In genomic region chr3:119589087-119589773, GRCh38 we compare ENCODE assay signal across 2 cellular contexts.
TF ChIP-seq lines count a peak whose summit lies in the region.

No MANE protein-coding gene starts in this region.

TF ChIP-seq in GM23338, 12 proteins besides CTCF, POLR2A, EP300 and RAD21:
- no peak for TF ChIP-seq ETS1 (IDR thresholded peaks at IDR 0.05)
- no peak for TF ChIP-seq CREB1 (CRISPR knock-in tag; IDR thresholded peaks at IDR 0.05; ENCODE audit: low read depth)
- no peak for TF ChIP-seq NANOG (IDR thresholded peaks at IDR 0.05; ENCODE audit: borderline replicate concordance)
- TF ChIP-seq EZH2 (IDR thresholded peaks at IDR 0.05; ENCODE audit: low read depth, unreplicated experiment), result no peak
- no peak for TF ChIP-seq STAT1 (IDR thresholded peaks at IDR 0.05; ENCODE audit: unreplicated experiment)
- TF ChIP-seq JUNB (IDR thresholded peaks at IDR 0.05; ENCODE audit: unreplicated experiment), result no peak
- no peak for TF ChIP-seq EZH2phosphoT487 (IDR thresholded peaks at IDR 0.05; ENCODE audit: unreplicated experiment)
- no peak for TF ChIP-seq REST (IDR thresholded peaks at IDR 0.05; ENCODE audit: unreplicated experiment)

TF ChIP-seq in GM12878, 131 proteins besides CTCF, POLR2A, EP300 and RAD21:
- TF ChIP-seq EED (IDR thresholded peaks at IDR 0.05; ENCODE audit: low read depth) (0 out of 2 replicates have a peak, but pooled peaks have one; percentile 38), JUNB (IDR thresholded peaks at IDR 0.05) (no peak), BCLAF1 (IDR thresholded peaks at IDR 0.05) (no peak), BCL3 (IDR thresholded peaks at IDR 0.05; ENCODE audit: borderline replicate concordance, insufficient read depth, low read depth, low read length, poor library complexity, severe bottlenecking) (no peak)
